In genomic region chr5:111252799-111253564, GRCh38 we compare ENCODE assay signal across 11 cellular contexts. TPM values are rescaled to one million over a fixed set of nuclear protein-coding genes. Genes with fewer than 3 reads are reported as not detected.
DNase-seq lines count a peak whose midpoint lies in the region; ATAC-seq, FAIRE-seq and TF ChIP-seq lines count a peak whose summit lies in the region.
"Had no signal": no experiment of that assay in that cellular context is flagged by ENCODE, and none has a peak within 500 bp of the region (broad histone marks: within the 10 kb centered on the region; RNA-seq: fewer than 3 reads in every experiment).

No MANE protein-coding gene starts in this region.

- H3K9me3 Mint-ChIP-seq in activated CD4-positive, alpha-beta memory T cell treated with anti-CD3 and anti-CD28 coated beads, Interleukin-2, amount 10 ng/mL, durations not matched to agents 7 days and 5 days, result peaks cover 3% of the 10 kb centered on the region

- H3K9me3 ChIP-seq in aorta (ENCODE audit: control insufficient read depth, low read length), result no peaks in the 10 kb centered on the region

- CTCF ChIA-PET in activated CD4-positive, alpha-beta memory T cell treated with anti-CD3 and anti-CD28 coated beads, Interleukin-2, amount 10 ng/mL, durations not matched to agents 7 days and 5 days (lab: Charles Lee), result interaction anchor here (1.0 to 4.4 kb wide), 2 partner anchors 17 to 31 kb away, joined by 4 to 19 read pairs; partner anchors contain the start of gene CAMK4

- peaks cover 64% of the 10 kb centered on the region for H3K4me1 Mint-ChIP-seq in activated CD4-positive, alpha-beta memory T cell treated with anti-CD3 and anti-CD28 coated beads, Interleukin-2, amount 10 ng/mL, durations not matched to agents 7 days and 5 days

- H3K27ac Mint-ChIP-seq in activated CD4-positive, alpha-beta memory T cell treated with anti-CD3 and anti-CD28 coated beads, Interleukin-2, amount 10 ng/mL, durations not matched to agents 7 days and 5 days, result peak overlapping the region; percentile 46

- peak overlapping the region; percentile 29 for H3K4me3 Mint-ChIP-seq in activated CD4-positive, alpha-beta memory T cell treated with anti-CD3 and anti-CD28 coated beads, Interleukin-2, amount 10 ng/mL, durations not matched to agents 7 days and 5 days

- no peaks in the 10 kb centered on the region for H3K36me3 ChIP-seq in aorta (ENCODE audit: control insufficient read depth in 1 of 2, insufficient read depth in 2 of 2, low read length in 1 of 2)

- no peaks in the 10 kb centered on the region for H3K27me3 ChIP-seq in aorta (ENCODE audit: control insufficient read depth in 1 of 2, insufficient read depth in 2 of 2, low read length in 1 of 2)

- peak; percentile 55 for TF ChIP-seq POLR2A in GM12891 (IDR thresholded peaks at IDR 0.05; ENCODE audit: low read depth, low read length)

- intact Hi-C loops in aorta (cut with DNase I), result no loop called here

- no peak overlapping the region for H3K27ac ChIP-seq in aorta (ENCODE audit: low read depth in 1 of 2, low read length in 2 of 2)

- H3K4me3 ChIP-seq in aorta (ENCODE audit: low read length in 2 of 2), result no peak overlapping the region

- WGBS in aorta, 2 donors, result 90 to 92% methylated on average over 5 of the region's 5 CpGs

- peak; percentile 55 for ATAC-seq in GM19351 (IDR thresholded peaks at IDR 0.05; ENCODE audit: unreplicated experiment)
- ATAC-seq in HG03039 (IDR thresholded peaks at IDR 0.05; ENCODE audit: unreplicated experiment), result peak; percentile 60
- no peak for ATAC-seq in aorta (ENCODE audit: low FRiP score)

- FAIRE-seq in GM12891 (lab: Jason Lieb, UNC), result peak; percentile 87
- FAIRE-seq: G401.6, TTC549 had no signal

- DNase-seq in GM12891 (ENCODE audit: insufficient read length, low spot score) (no peak), hippocampal formation (lab: John Stamatoyannopoulos, UW) (no peak), NCI-H748 (lab: John Stamatoyannopoulos, UW; ENCODE audit: unreplicated experiment) (no peak), aorta (no peak), NCI-H446 treated with DMSO at 0.1 percent for 48 hours (lab: John Stamatoyannopoulos, UW) (no peak)
- DNase-seq in activated CD4-positive, alpha-beta memory T cell treated with anti-CD3 and anti-CD28 coated beads, Interleukin-2, amount 10 ng/mL, durations not matched to agents 7 days and 5 days, result no peak
- DNase-seq: NCI-H1930 had no signal

- H3K4me1 ChIP-seq in aorta (ENCODE audit: control insufficient read depth in 1 of 2, insufficient read depth in 2 of 2, low read length in 2 of 2), result no peaks in the 10 kb centered on the region

- POLR2A ChIA-PET in activated CD4-positive, alpha-beta memory T cell treated with anti-CD3 and anti-CD28 coated beads, Interleukin-2, amount 10 ng/mL, durations not matched to agents 7 days and 5 days (lab: Charles Lee), result interaction anchor here (0.9 to 4.2 kb wide), 5 partner anchors 13 to 29 kb away, joined by 3 to 29 read pairs (median 22); partner anchors contain the start of gene CAMK4

- peaks cover 41% of the 10 kb centered on the region for H3K36me3 Mint-ChIP-seq in activated CD4-positive, alpha-beta memory T cell treated with anti-CD3 and anti-CD28 coated beads, Interleukin-2, amount 10 ng/mL, durations not matched to agents 7 days and 5 days (ENCODE audit: low read depth)

- no peaks in the 10 kb centered on the region for H3K27me3 Mint-ChIP-seq in activated CD4-positive, alpha-beta memory T cell treated with anti-CD3 and anti-CD28 coated beads, Interleukin-2, amount 10 ng/mL, durations not matched to agents 7 days and 5 days

TF ChIP-seq in GM12891, 5 proteins besides CTCF, POLR2A, EP300 and RAD21:
- TF ChIP-seq SPI1 (IDR thresholded peaks at IDR 0.05; ENCODE audit: low read depth, low read length), result 0 out of 2 replicates have a peak, but pooled peaks have one; percentile 9
- no peak for TF ChIP-seq POU2F2 (IDR thresholded peaks at IDR 0.05; ENCODE audit: low read depth, low read length)

RNA-seq across cellular contexts. Expression of gene CAMK4, which starts 28.8 kb away (rescaled TPM):
- 19.3 TPM for polyA plus RNA-seq in GM12891 (2012; ENCODE audit: low read depth, missing spikeins)
- 10 to 100 TPM; 59.5 to 66.1 TPM for total RNA-seq in activated CD4-positive, alpha-beta memory T cell treated with anti-CD3 and anti-CD28 coated beads, Interleukin-2, amount 10 ng/mL, durations not matched to agents 7 days and 5 days
- total RNA-seq in aorta, result under 1 TPM; 0.62 to 0.90 TPM
- under 1 TPM in 1 of 2 donors, not detected in 1; 0.08 TPM for polyA plus RNA-seq in aorta

Comparison
In these comparisons a context has a peak if more than half of its experiments do, and no peak if none do; other contexts are left out.
1. RNA of gene CAMK4, which starts 28.8 kb away (total RNA-seq): 59.5 to 66.1 TPM in activated CD4-positive, alpha-beta memory T cell treated with anti-CD3 and anti-CD28 coated beads, Interleukin-2, amount 10 ng/mL, durations not matched to agents 7 days and 5 days; 0.62 to 0.90 TPM in aorta; every median in the first group is over 10 times any median in the second.